In the genomic region with DNA sequence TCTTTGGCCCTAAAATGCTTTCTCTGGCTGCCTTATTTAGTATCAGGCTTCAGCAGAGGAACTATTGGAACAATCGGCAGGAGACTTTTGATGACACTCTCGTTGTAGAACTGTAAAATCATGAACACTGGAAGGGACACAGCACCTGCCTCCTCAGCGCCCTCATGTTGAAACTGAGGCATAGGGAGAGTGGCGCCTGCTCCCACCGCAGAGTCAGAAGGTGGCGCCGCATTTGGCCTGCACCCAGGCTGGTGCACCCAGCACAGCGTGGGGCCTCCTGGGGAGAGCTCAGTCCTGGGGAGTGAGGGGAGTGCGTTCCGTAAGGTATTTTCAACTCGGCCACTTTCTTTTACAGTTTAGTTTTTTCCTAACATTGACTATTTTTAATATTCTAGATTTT, we compare ENCODE assay signal across 2 cellular contexts.
TF ChIP-seq lines count a peak whose summit lies in the region.

No MANE protein-coding gene starts in this region.

TF ChIP-seq in A549, 52 proteins besides CTCF, POLR2A, EP300 and RAD21:
- TF ChIP-seq, protein P1, sequence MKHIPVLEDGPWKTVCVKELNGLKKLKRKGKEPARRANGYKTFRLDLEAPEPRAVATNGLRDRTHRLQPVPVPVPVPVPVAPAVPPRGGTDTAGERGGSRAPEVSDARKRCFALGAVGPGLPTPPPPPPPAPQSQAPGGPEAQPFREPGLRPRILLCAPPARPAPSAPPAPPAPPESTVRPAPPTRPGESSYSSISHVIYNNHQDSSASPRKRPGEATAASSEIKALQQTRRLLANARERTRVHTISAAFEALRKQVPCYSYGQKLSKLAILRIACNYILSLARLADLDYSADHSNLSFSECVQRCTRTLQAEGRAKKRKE (CRISPR knock-in tag; IDR thresholded peaks at IDR 0.05; ENCODE audit: low read depth) = no peak
- TF ChIP-seq, protein P2, sequence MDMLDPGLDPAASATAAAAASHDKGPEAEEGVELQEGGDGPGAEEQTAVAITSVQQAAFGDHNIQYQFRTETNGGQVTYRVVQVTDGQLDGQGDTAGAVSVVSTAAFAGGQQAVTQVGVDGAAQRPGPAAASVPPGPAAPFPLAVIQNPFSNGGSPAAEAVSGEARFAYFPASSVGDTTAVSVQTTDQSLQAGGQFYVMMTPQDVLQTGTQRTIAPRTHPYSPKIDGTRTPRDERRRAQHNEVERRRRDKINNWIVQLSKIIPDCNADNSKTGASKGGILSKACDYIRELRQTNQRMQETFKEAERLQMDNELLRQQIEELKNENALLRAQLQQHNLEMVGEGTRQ (IDR thresholded peaks at IDR 0.05) = no peak
- TF ChIP-seq, protein P3, sequence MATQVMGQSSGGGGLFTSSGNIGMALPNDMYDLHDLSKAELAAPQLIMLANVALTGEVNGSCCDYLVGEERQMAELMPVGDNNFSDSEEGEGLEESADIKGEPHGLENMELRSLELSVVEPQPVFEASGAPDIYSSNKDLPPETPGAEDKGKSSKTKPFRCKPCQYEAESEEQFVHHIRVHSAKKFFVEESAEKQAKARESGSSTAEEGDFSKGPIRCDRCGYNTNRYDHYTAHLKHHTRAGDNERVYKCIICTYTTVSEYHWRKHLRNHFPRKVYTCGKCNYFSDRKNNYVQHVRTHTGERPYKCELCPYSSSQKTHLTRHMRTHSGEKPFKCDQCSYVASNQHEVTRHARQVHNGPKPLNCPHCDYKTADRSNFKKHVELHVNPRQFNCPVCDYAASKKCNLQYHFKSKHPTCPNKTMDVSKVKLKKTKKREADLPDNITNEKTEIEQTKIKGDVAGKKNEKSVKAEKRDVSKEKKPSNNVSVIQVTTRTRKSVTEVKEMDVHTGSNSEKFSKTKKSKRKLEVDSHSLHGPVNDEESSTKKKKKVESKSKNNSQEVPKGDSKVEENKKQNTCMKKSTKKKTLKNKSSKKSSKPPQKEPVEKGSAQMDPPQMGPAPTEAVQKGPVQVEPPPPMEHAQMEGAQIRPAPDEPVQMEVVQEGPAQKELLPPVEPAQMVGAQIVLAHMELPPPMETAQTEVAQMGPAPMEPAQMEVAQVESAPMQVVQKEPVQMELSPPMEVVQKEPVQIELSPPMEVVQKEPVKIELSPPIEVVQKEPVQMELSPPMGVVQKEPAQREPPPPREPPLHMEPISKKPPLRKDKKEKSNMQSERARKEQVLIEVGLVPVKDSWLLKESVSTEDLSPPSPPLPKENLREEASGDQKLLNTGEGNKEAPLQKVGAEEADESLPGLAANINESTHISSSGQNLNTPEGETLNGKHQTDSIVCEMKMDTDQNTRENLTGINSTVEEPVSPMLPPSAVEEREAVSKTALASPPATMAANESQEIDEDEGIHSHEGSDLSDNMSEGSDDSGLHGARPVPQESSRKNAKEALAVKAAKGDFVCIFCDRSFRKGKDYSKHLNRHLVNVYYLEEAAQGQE (IDR thresholded peaks at IDR 0.05) = no peak
- TF ChIP-seq, protein P4, sequence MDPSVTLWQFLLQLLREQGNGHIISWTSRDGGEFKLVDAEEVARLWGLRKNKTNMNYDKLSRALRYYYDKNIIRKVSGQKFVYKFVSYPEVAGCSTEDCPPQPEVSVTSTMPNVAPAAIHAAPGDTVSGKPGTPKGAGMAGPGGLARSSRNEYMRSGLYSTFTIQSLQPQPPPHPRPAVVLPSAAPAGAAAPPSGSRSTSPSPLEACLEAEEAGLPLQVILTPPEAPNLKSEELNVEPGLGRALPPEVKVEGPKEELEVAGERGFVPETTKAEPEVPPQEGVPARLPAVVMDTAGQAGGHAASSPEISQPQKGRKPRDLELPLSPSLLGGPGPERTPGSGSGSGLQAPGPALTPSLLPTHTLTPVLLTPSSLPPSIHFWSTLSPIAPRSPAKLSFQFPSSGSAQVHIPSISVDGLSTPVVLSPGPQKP (IDR thresholded peaks at IDR 0.05; ENCODE audit: low read depth, low read length) = no peak
- TF ChIP-seq NFE2L2 (conservative IDR thresholded peaks at IDR 0.05; ENCODE audit: low read length) (no peak), MYC (IDR thresholded peaks at IDR 0.05; ENCODE audit: borderline replicate concordance, low read length) (no peak), RCOR1 (IDR thresholded peaks at IDR 0.05; ENCODE audit: low read depth, low read length) (no peak), TP53 (CRISPR knock-in tag; IDR thresholded peaks at IDR 0.05) (no peak)

TF ChIP-seq in K562, 482 proteins besides CTCF, POLR2A, EP300 and RAD21:
- TF ChIP-seq, protein P5, sequence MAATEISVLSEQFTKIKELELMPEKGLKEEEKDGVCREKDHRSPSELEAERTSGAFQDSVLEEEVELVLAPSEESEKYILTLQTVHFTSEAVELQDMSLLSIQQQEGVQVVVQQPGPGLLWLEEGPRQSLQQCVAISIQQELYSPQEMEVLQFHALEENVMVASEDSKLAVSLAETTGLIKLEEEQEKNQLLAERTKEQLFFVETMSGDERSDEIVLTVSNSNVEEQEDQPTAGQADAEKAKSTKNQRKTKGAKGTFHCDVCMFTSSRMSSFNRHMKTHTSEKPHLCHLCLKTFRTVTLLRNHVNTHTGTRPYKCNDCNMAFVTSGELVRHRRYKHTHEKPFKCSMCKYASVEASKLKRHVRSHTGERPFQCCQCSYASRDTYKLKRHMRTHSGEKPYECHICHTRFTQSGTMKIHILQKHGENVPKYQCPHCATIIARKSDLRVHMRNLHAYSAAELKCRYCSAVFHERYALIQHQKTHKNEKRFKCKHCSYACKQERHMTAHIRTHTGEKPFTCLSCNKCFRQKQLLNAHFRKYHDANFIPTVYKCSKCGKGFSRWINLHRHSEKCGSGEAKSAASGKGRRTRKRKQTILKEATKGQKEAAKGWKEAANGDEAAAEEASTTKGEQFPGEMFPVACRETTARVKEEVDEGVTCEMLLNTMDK (IDR thresholded peaks at IDR 0.05; ENCODE audit: borderline replicate concordance, insufficient read depth, low read depth, low read length, poor library complexity, severe bottlenecking) = peak; percentile 10
- no peak for TF ChIP-seq ZC3H11A (IDR thresholded peaks at IDR 0.05; ENCODE audit: low read depth, low read length)
